ENCODE assay signal across 18 cellular contexts in genomic region chr3:40307176-40307575, GRCh38. TPM values are rescaled to one million over a fixed set of nuclear protein-coding genes. Genes with fewer than 3 reads are reported as not detected.
A peak's percentile ranks its signal among the peaks of the same experiment; 100 is the strongest.
DNase-seq lines count a peak whose midpoint lies in the region; ATAC-seq, FAIRE-seq and TF ChIP-seq lines count a peak whose summit lies in the region.
"Had no signal": no experiment of that assay in that cellular context is flagged by ENCODE, and none has a peak within 500 bp of the region (broad histone marks: within the 10 kb centered on the region; RNA-seq: fewer than 3 reads in every experiment).

No MANE protein-coding gene starts in this region.

- H3K4me1 ChIP-seq in mammary epithelial cell (ENCODE audit: insufficient read depth, low read length), result peaks cover 7% of the 10 kb centered on the region

- TF ChIP-seq CTCF in mammary epithelial cell (conservative IDR thresholded peaks at IDR 0.05 in 1 of 2, IDR thresholded peaks at IDR 0.05 in 1 of 2; ENCODE audit: extremely low read depth in 1 of 2, insufficient read depth in 1 of 2, low read depth in 1 of 2, low read length in 2 of 2) (no peak), MCF 10A (IDR thresholded peaks at IDR 0.05; ENCODE audit: unreplicated experiment) (no peak), bronchial epithelial cell (IDR thresholded peaks at IDR 0.05; ENCODE audit: insufficient read depth, low read length, severe bottlenecking) (no peak), WTC11 (IDR thresholded peaks at IDR 0.05) (no peak)

- H3K79me2 ChIP-seq in mammary epithelial cell (ENCODE audit: insufficient read depth, low read length), result peaks cover 22% of the 10 kb centered on the region

- DNase-seq in mammary epithelial cell, result peak; percentile 55
- DNase-seq in MCF 10A (ENCODE audit: unreplicated experiment), result no peak
- peak; percentile 51 for DNase-seq in amniotic epithelial cell (ENCODE audit: low read depth)
- DNase-seq in bronchial epithelial cell (ENCODE audit: low read depth), result peak; percentile 22
- DNase-seq in NCI-H2081 (lab: John Stamatoyannopoulos, UW), result no peak
- DNase-seq in NCI-H2227 (lab: John Stamatoyannopoulos, UW; ENCODE audit: unreplicated experiment), result no peak
- DNase-seq in effector memory CD8-positive, alpha-beta T cell, result no peak
- DNase-seq in WTC11 (ENCODE audit: low spot score), result no peak
- DNase-seq: 8988T; CD4-positive, alpha-beta memory T cell; DMS153; DMS79; GF-D8; HCEC 1CT had no signal

- H3K27ac Mint-ChIP-seq in MCF 10A (ENCODE audit: low read depth, unreplicated experiment), result no peak overlapping the region
- H3K27ac Mint-ChIP-seq in effector memory CD8-positive, alpha-beta T cell, result no peak overlapping the region
- H3K27ac Mint-ChIP-seq in WTC11, result no peak overlapping the region
- H3K27ac Mint-ChIP-seq: CD14-positive monocyte, GM23338 had no signal

- H3K36me3 Mint-ChIP-seq in MCF 10A (ENCODE audit: insufficient read depth, unreplicated experiment), result peaks cover 10% of the 10 kb centered on the region
- peaks cover 32% of the 10 kb centered on the region for H3K36me3 Mint-ChIP-seq in effector memory CD8-positive, alpha-beta T cell (ENCODE audit: insufficient read depth)
- H3K36me3 Mint-ChIP-seq in WTC11, result peaks cover 19% of the 10 kb centered on the region

- H3K4me3 Mint-ChIP-seq in MCF 10A (ENCODE audit: unreplicated experiment) (no peak overlapping the region), WTC11 (no peak overlapping the region)
- H3K4me3 Mint-ChIP-seq in effector memory CD8-positive, alpha-beta T cell, result no peak overlapping the region
- H3K4me3 Mint-ChIP-seq: CD14-positive monocyte, GM23338 had no signal

- peaks cover under 1% of the 10 kb centered on the region for H3K36me3 ChIP-seq in mammary epithelial cell (ENCODE audit: insufficient read depth, low read length)
- no peaks in the 10 kb centered on the region for H3K36me3 ChIP-seq in bronchial epithelial cell (ENCODE audit: control insufficient read depth, insufficient read depth, low read length)

- no peak for ATAC-seq in effector memory CD8-positive, alpha-beta T cell (replicated peaks)
- no peak for ATAC-seq in WTC11
- ATAC-seq: GM23338 had no signal

- H3K9me3 Mint-ChIP-seq in MCF 10A (ENCODE audit: unreplicated experiment) (no peaks in the 10 kb centered on the region), WTC11 (no peaks in the 10 kb centered on the region)
- H3K9me3 Mint-ChIP-seq in effector memory CD8-positive, alpha-beta T cell, result no peaks in the 10 kb centered on the region
- H3K9me3 Mint-ChIP-seq: CD14-positive monocyte; CD4-positive, alpha-beta memory T cell; GM23338 had no signal

- POLR2A ChIA-PET in MCF 10A (lab: Yijun Ruan, JAX), result interaction anchor here (0.8 to 2.2 kb wide), 2 partner anchors 26 to 115 kb away, joined by 3 to 8 read pairs; no protein-coding TSS in a partner anchor
- POLR2A ChIA-PET in WTC11 (lab: Charles Lee), result no interaction called here

- no peak overlapping the region for H2AFZ ChIP-seq in mammary epithelial cell (ENCODE audit: low read depth, low read length)
- H2AFZ ChIP-seq: GM23338 had no signal

- H3K4me1 Mint-ChIP-seq in MCF 10A (ENCODE audit: insufficient read depth, unreplicated experiment) (no peaks in the 10 kb centered on the region), WTC11 (peaks cover 18% of the 10 kb centered on the region)
- H3K4me1 Mint-ChIP-seq in effector memory CD8-positive, alpha-beta T cell (ENCODE audit: low read depth in 2 of 2), result peaks cover 8 to 14% of the 10 kb centered on the region in 2 donors

- no peaks in the 10 kb centered on the region for H4K20me1 ChIP-seq in mammary epithelial cell (ENCODE audit: insufficient read depth, low read length)
- H4K20me1 ChIP-seq: BLaER1 had no signal

- no peak overlapping the region for H3K4me2 ChIP-seq in mammary epithelial cell (ENCODE audit: insufficient read depth, low read depth, low read length)
- H3K4me2 ChIP-seq: BLaER1, GM23338 had no signal

- H3K27me3 ChIP-seq in mammary epithelial cell (ENCODE audit: insufficient read depth, low read length) (no peaks in the 10 kb centered on the region), bronchial epithelial cell (ENCODE audit: control insufficient read depth, insufficient read depth, low read length) (no peaks in the 10 kb centered on the region)
- H3K27me3 ChIP-seq: BLaER1 had no signal

- no peak overlapping the region for H3K27ac ChIP-seq in mammary epithelial cell (ENCODE audit: insufficient read depth, low read depth, low read length)
- H3K27ac ChIP-seq: BLaER1 had no signal

- no peak for FAIRE-seq in bronchial epithelial cell (lab: Jason Lieb, UNC)
- FAIRE-seq: H54 had no signal

- H3K4me3 ChIP-seq in mammary epithelial cell (replicated peaks in 1 of 3; ENCODE audit: insufficient read depth in 1 of 3, low read depth in 2 of 3, low read length in 3 of 3) (no peak overlapping the region), bronchial epithelial cell (ENCODE audit: low read depth, low read length) (no peak overlapping the region)
- H3K4me3 ChIP-seq: BLaER1, GM23338 had no signal

- CTCF ChIA-PET in mammary epithelial cell (lab: Charles Lee; ENCODE audit: low non-redundant PET), result interaction anchor here (0.5 kb wide), 1 partner anchor 108 kb away, joined by 4 read pairs; no protein-coding TSS in a partner anchor
- CTCF ChIA-PET in MCF 10A (lab: Yijun Ruan, JAX), result interaction anchor here (0.6 to 18.1 kb wide), 3 partner anchors 10 to 116 kb away, joined by 4 to 452 read pairs (median 7); no protein-coding TSS in a partner anchor
- CTCF ChIA-PET in WTC11 (lab: Charles Lee), result interaction anchor here (1.3 kb wide), 1 partner anchor 115 kb away, joined by 4 read pairs; no protein-coding TSS in a partner anchor

- H3K9me3 ChIP-seq in mammary epithelial cell (replicated peaks; ENCODE audit: insufficient read depth, low read length), result no peaks in the 10 kb centered on the region
- H3K9me3 ChIP-seq: BLaER1 had no signal

- H3K27me3 Mint-ChIP-seq in MCF 10A (ENCODE audit: insufficient read depth, unreplicated experiment) (no peaks in the 10 kb centered on the region), WTC11 (ENCODE audit: low read depth) (no peaks in the 10 kb centered on the region)
- H3K27me3 Mint-ChIP-seq in effector memory CD8-positive, alpha-beta T cell, result no peaks in the 10 kb centered on the region
- H3K27me3 Mint-ChIP-seq: CD4-positive, alpha-beta memory T cell had no signal

- BruUV-seq in mammary epithelial cell (replicated peaks; lab: Mats Ljungman, UMichigan), result no TSS peak
- BruUV-seq in MCF 10A (replicated peaks; lab: Mats Ljungman, UMichigan), result no TSS peak

- 90% methylated on average over 1 of the region's 1 CpG for WGBS in mammary epithelial cell (ENCODE audit: low coverage, missing lambda C conversion rate)

- dilution Hi-C loops in mammary epithelial cell (cut with HindIII; ENCODE audit: low sequenced_read_pairs), result loop anchor here (25.0 kb wide), 1 partner anchor 95 kb away; no protein-coding TSS in a partner anchor

- H3K9ac ChIP-seq in mammary epithelial cell (ENCODE audit: insufficient read depth, low read length), result no peak overlapping the region
- H3K9ac ChIP-seq: BLaER1 had no signal

- in situ Hi-C loops in mammary epithelial cell (cut with MboI; ENCODE audit: low sequenced_read_pairs in 2 of 2), result no loop called here

- intact Hi-C loops in mammary epithelial cell (cut with micrococcal nuclease), result no loop called here
- intact Hi-C loops in MCF 10A (cut with micrococcal nuclease), result loop anchor here (5.0 kb wide), 1 partner anchor 50 kb away; no protein-coding TSS in a partner anchor

TF ChIP-seq in WTC11, 78 proteins besides CTCF, POLR2A, EP300 and RAD21 (continues in another document):
- no peak for TF ChIP-seq ZNF317 (CRISPR knock-in tag; IDR thresholded peaks at IDR 0.05; ENCODE audit: borderline replicate concordance, low read depth)
- TF ChIP-seq FOXK1 (CRISPR knock-in tag; IDR thresholded peaks at IDR 0.05), result no peak
- no peak for TF ChIP-seq EMX1 (CRISPR knock-in tag; IDR thresholded peaks at IDR 0.05)
- TF ChIP-seq KAT7 (CRISPR knock-in tag; IDR thresholded peaks at IDR 0.05; ENCODE audit: borderline replicate concordance), result no peak
- TF ChIP-seq CDX4 (CRISPR knock-in tag; IDR thresholded peaks at IDR 0.05; ENCODE audit: borderline replicate concordance), result no peak
- no peak for TF ChIP-seq SP1 (CRISPR knock-in tag; conservative IDR thresholded peaks at IDR 0.05)
- TF ChIP-seq TEAD4 (CRISPR knock-in tag; IDR thresholded peaks at IDR 0.05), result no peak
- no peak for TF ChIP-seq MXD4 (CRISPR knock-in tag; IDR thresholded peaks at IDR 0.05; ENCODE audit: borderline replicate concordance)
- no peak for TF ChIP-seq CREB1 (CRISPR knock-in tag; IDR thresholded peaks at IDR 0.05)
- no peak for TF ChIP-seq CREM (CRISPR knock-in tag; IDR thresholded peaks at IDR 0.05)
- no peak for TF ChIP-seq NFE2L1 (CRISPR knock-in tag; IDR thresholded peaks at IDR 0.05)
- no peak for TF ChIP-seq JUN (CRISPR knock-in tag; IDR thresholded peaks at IDR 0.05)
- TF ChIP-seq FOXP1 (CRISPR knock-in tag; IDR thresholded peaks at IDR 0.05; ENCODE audit: borderline replicate concordance), result no peak
- no peak for TF ChIP-seq GABPB1 (CRISPR knock-in tag; IDR thresholded peaks at IDR 0.05)
- TF ChIP-seq TCF7 (CRISPR knock-in tag; IDR thresholded peaks at IDR 0.05; ENCODE audit: low read depth), result no peak
- TF ChIP-seq E2F5 (CRISPR knock-in tag; IDR thresholded peaks at IDR 0.05), result no peak

RNA-seq across cellular contexts. Expression of gene EIF1B, which starts 2.3 kb away (rescaled TPM):
- total RNA-seq in mammary epithelial cell, result 10 to 100 TPM; 11.5 to 43.0 TPM
- polyA plus RNA-seq in mammary epithelial cell, result 13.1 TPM
- polyA minus RNA-seq in mammary epithelial cell, result 7.9 TPM
- 69.3 and 87.2 TPM in 2 replicates for total RNA-seq in MCF 10A (2022)
- total RNA-seq in bronchial epithelial cell, result 10.5 and 13.8 TPM in 2 replicates
- total RNA-seq in WTC11 (2021), result 82.0 to 93.2 TPM (median 90.6 TPM) in 3 replicates

Comparison
In these comparisons a context has a peak if more than half of its experiments do, and no peak if none do; other contexts are left out.
1. DNase-seq: peak in mammary epithelial cell (single experiment), amniotic epithelial cell (single experiment) and bronchial epithelial cell (single experiment); none in MCF 10A (single experiment), NCI-H2081 (0 of 2), NCI-H2227 (single experiment), effector memory CD8-positive, alpha-beta T cell (0 of 3) and WTC11 (single experiment).